Comparison of ENCODE assay signal across 11 cellular contexts in the genomic region with DNA sequence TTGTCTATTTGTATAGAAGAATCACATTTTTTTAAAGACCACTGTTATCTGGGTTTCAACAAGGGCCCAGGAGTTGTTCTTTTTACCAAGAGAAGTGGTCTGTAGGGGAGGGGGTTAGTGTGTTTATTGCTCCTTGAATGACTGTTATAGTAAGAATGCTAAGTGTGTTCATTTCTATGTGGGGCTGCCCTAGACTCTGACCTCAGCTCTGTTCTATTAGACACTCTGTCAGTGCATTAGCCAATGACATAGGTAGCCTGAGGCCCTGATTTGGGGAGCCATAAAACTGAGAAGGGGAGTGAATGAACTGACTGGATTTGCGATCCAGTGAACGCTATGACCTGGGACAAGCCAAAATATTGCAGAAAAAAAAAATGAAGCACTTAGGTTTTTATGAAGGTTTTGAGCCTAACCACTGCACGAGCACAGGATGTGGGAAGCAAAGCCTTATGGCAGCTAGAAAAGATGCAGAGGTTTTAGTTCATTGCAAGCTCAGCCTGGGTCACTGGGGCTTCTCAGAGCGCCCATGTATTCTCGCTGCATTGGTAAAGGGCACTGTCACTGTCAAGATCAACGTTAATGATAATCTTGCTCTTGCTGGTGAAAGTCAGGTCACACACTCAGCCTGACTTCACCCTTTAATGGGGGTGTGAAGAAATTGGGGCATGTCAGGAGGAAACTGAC.
DNase-seq lines count a peak whose midpoint lies in the region; ATAC-seq, FAIRE-seq and TF ChIP-seq lines count a peak whose summit lies in the region.
"Had no signal": no experiment of that assay in that cellular context is flagged by ENCODE, and none has a peak within 500 bp of the region (broad histone marks: within the 10 kb centered on the region; RNA-seq: fewer than 3 reads in every experiment).

No MANE protein-coding gene starts in this region.

- no TSS peak for BruUV-seq in Caco-2 (replicated peaks; lab: Mats Ljungman, UMichigan)

- FAIRE-seq in HTR-8/SVneo (lab: Jason Lieb, UNC): peak; percentile 89

- H3K36me3 Mint-ChIP-seq in Caco-2 (ENCODE audit: insufficient read depth, unreplicated experiment) (no peaks in the 10 kb centered on the region), natural killer cell (no peaks in the 10 kb centered on the region), WTC11 (no peaks in the 10 kb centered on the region)
- H3K36me3 Mint-ChIP-seq in activated T-cell treated with anti-CD3 and anti-CD28 coated beads, Interleukin-2, amount 50 U/mL, for 72 hours (ENCODE audit: insufficient read depth in 2 of 2): no peaks in the 10 kb centered on the region

- no peaks in the 10 kb centered on the region for H3K27me3 ChIP-seq in Caco-2 (replicated peaks; ENCODE audit: control insufficient read depth, insufficient read depth, low read length)
- H3K27me3 ChIP-seq: thyroid gland had no signal

- no peak for TF ChIP-seq CTCF in Caco-2 (IDR thresholded peaks at IDR 0.05; ENCODE audit: insufficient read depth in 1 of 2, low read depth in 1 of 2, low read length in 1 of 2, severe bottlenecking in 1 of 2, unreplicated experiment in 1 of 2)
- TF ChIP-seq CTCF in natural killer cell (IDR thresholded peaks at IDR 0.05): no peak
- TF ChIP-seq CTCF in WTC11 (IDR thresholded peaks at IDR 0.05): no peak

- H3K9me3 Mint-ChIP-seq in Caco-2 (ENCODE audit: unreplicated experiment): no peaks in the 10 kb centered on the region
- no peaks in the 10 kb centered on the region for H3K9me3 Mint-ChIP-seq in activated T-cell treated with anti-CD3 and anti-CD28 coated beads, Interleukin-2, amount 50 U/mL, for 72 hours
- H3K9me3 Mint-ChIP-seq in natural killer cell: no peaks in the 10 kb centered on the region
- no peaks in the 10 kb centered on the region for H3K9me3 Mint-ChIP-seq in WTC11
- H3K9me3 Mint-ChIP-seq: dendritic cell treated with granulocyte-macrophage colony-stimulating factor and Interleukin-4, amounts not matched to agents 40 ng/mL and 50 ng/mL, for 4 days had no signal

- H3K27me3 Mint-ChIP-seq in Caco-2 (ENCODE audit: insufficient read depth, unreplicated experiment): no peaks in the 10 kb centered on the region
- no peaks in the 10 kb centered on the region for H3K27me3 Mint-ChIP-seq in activated T-cell treated with anti-CD3 and anti-CD28 coated beads, Interleukin-2, amount 50 U/mL, for 72 hours (ENCODE audit: low read depth)
- H3K27me3 Mint-ChIP-seq in natural killer cell (ENCODE audit: low read depth in 2 of 2): no peaks in the 10 kb centered on the region
- no peaks in the 10 kb centered on the region for H3K27me3 Mint-ChIP-seq in WTC11 (ENCODE audit: low read depth)
- H3K27me3 Mint-ChIP-seq: dendritic cell treated with granulocyte-macrophage colony-stimulating factor and Interleukin-4, amounts not matched to agents 40 ng/mL and 50 ng/mL, for 4 days had no signal

- ATAC-seq in activated T-cell treated with anti-CD3 and anti-CD28 coated beads, Interleukin-2, amount 50 U/mL, for 72 hours (replicated peaks in 1 of 2): peak; percentile 44 to 45
- ATAC-seq in natural killer cell: peak; percentile 41 to 65 (median 63)
- ATAC-seq in HG02763 (IDR thresholded peaks at IDR 0.05; ENCODE audit: unreplicated experiment): no peak
- no peak for ATAC-seq in WTC11

- H3K9me3 ChIP-seq in Caco-2: no peaks in the 10 kb centered on the region
- H3K9me3 ChIP-seq: thyroid gland had no signal

- no peak overlapping the region for H3K27ac Mint-ChIP-seq in Caco-2 (ENCODE audit: unreplicated experiment)
- no peak overlapping the region for H3K27ac Mint-ChIP-seq in activated T-cell treated with anti-CD3 and anti-CD28 coated beads, Interleukin-2, amount 50 U/mL, for 72 hours
- H3K27ac Mint-ChIP-seq in natural killer cell: no peak overlapping the region
- H3K27ac Mint-ChIP-seq in WTC11: no peak overlapping the region
- H3K27ac Mint-ChIP-seq: dendritic cell treated with granulocyte-macrophage colony-stimulating factor and Interleukin-4, amounts not matched to agents 40 ng/mL and 50 ng/mL, for 4 days had no signal

- H3K4me3 ChIP-seq in Caco-2 (ENCODE audit: low read depth, low read length): no peak overlapping the region
- H3K4me3 ChIP-seq: thyroid gland had no signal

- intact Hi-C loops in Caco-2 (cut with micrococcal nuclease; ENCODE audit: unreplicated experiment) (loop anchor here (5.0 kb wide), 2 partner anchors 52 to 63 kb away; a partner anchor contains a TSS), natural killer cell (cut with micrococcal nuclease) (loop anchor here (1.0 to 2.0 kb wide), 2 partner anchors 16 to 43 kb away; no protein-coding TSS in a partner anchor)

- H3K4me1 Mint-ChIP-seq in Caco-2 (ENCODE audit: low read depth, unreplicated experiment) (peaks cover 8% of the 10 kb centered on the region), natural killer cell (no peaks in the 10 kb centered on the region), WTC11 (no peaks in the 10 kb centered on the region)
- H3K4me1 Mint-ChIP-seq in activated T-cell treated with anti-CD3 and anti-CD28 coated beads, Interleukin-2, amount 50 U/mL, for 72 hours (ENCODE audit: low read depth): peaks cover 27% of the 10 kb centered on the region

- POLR2A ChIA-PET in Caco-2 (lab: Charles Lee): no interaction called here
- POLR2A ChIA-PET in WTC11 (lab: Charles Lee): no interaction called here

- DNase-seq in Caco-2 (peak; percentile 23 to 43), HTR-8/SVneo (ENCODE audit: insufficient read length, low spot score) (peak; percentile 47), natural killer cell (peak; percentile 56), NCI-H2107 (lab: John Stamatoyannopoulos, UW) (no peak), WTC11 (ENCODE audit: low spot score) (no peak), NOMO-1 treated with DMSO at 0.1 percent for 48 hours (lab: John Stamatoyannopoulos, UW; ENCODE audit: unreplicated experiment) (no peak)
- peak; percentile 53 to 60 for DNase-seq in activated T-cell treated with anti-CD3 and anti-CD28 coated beads, Interleukin-2, amount 50 U/mL, for 72 hours
- DNase-seq: NCI-H446 treated with DMSO at 0.1 percent for 48 hours, thyroid gland had no signal

- H3K36me3 ChIP-seq in Caco-2 (ENCODE audit: control insufficient read depth, insufficient read depth, low read length): no peaks in the 10 kb centered on the region; the same call in 1 of the 2 replicates
- H3K36me3 ChIP-seq: thyroid gland had no signal

- peaks cover 18% of the 10 kb centered on the region for H3K4me1 ChIP-seq in Caco-2

- H3K4me3 Mint-ChIP-seq in Caco-2 (ENCODE audit: unreplicated experiment): no peak overlapping the region
- H3K4me3 Mint-ChIP-seq in activated T-cell treated with anti-CD3 and anti-CD28 coated beads, Interleukin-2, amount 50 U/mL, for 72 hours: no peak overlapping the region
- no peak overlapping the region for H3K4me3 Mint-ChIP-seq in natural killer cell
- no peak overlapping the region for H3K4me3 Mint-ChIP-seq in WTC11
- H3K4me3 Mint-ChIP-seq: dendritic cell treated with granulocyte-macrophage colony-stimulating factor and Interleukin-4, amounts not matched to agents 40 ng/mL and 50 ng/mL, for 4 days had no signal

- CTCF ChIA-PET in Caco-2 (lab: Charles Lee) (no interaction called here), WTC11 (lab: Charles Lee) (no interaction called here)

TF ChIP-seq in WTC11, 78 proteins besides CTCF, POLR2A, EP300 and RAD21 (continues in another document):
- TF ChIP-seq GABPB1 (CRISPR knock-in tag; IDR thresholded peaks at IDR 0.05) (no peak), SMAD3 (CRISPR knock-in tag; IDR thresholded peaks at IDR 0.05; ENCODE audit: borderline replicate concordance) (no peak), CREB1 (CRISPR knock-in tag; IDR thresholded peaks at IDR 0.05) (no peak), MXD4 (CRISPR knock-in tag; IDR thresholded peaks at IDR 0.05; ENCODE audit: borderline replicate concordance) (no peak), ZBTB21 (CRISPR knock-in tag; IDR thresholded peaks at IDR 0.05; ENCODE audit: borderline replicate concordance) (no peak), SOX15 (CRISPR knock-in tag; IDR thresholded peaks at IDR 0.05) (no peak), IRF2 (CRISPR knock-in tag; IDR thresholded peaks at IDR 0.05; ENCODE audit: borderline replicate concordance, low read depth) (no peak)
- TF ChIP-seq, protein P1, sequence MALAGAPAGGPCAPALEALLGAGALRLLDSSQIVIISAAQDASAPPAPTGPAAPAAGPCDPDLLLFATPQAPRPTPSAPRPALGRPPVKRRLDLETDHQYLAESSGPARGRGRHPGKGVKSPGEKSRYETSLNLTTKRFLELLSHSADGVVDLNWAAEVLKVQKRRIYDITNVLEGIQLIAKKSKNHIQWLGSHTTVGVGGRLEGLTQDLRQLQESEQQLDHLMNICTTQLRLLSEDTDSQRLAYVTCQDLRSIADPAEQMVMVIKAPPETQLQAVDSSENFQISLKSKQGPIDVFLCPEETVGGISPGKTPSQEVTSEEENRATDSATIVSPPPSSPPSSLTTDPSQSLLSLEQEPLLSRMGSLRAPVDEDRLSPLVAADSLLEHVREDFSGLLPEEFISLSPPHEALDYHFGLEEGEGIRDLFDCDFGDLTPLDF (CRISPR knock-in tag; IDR thresholded peaks at IDR 0.05): no peak
- TF ChIP-seq, protein P2, sequence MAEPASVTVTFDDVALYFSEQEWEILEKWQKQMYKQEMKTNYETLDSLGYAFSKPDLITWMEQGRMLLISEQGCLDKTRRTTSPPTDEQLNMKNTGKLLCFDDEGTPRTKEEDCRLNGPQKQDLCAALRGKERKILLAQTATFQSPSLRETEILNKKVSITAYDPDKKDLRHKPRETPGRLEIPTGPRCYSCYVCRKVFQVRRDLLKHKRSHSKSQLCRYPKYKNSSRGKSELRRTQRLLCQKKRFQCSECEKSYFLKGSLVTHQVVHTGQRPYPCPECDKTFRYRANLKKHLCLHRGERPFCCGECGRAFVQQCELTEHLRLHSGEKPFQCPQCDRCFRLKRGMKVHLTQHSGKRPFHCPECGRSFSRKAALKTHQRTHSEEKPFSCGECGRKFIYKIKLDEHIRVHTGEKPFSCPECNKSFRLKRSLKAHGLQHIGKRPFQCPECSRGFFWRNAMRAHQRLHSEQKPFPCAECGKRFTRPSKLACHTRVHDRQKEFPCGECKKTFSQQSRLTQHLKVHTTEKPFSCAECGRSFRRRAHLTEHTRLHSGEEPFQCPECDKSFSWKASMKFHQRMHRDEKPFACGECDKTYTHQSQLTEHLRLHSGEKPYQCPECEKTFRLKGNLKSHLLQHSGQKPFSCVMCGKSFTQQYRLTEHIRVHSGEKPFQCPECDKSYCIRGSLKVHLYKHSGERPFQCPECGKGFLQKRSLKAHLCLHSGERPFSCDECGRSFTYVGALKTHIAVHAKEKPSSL (CRISPR knock-in tag; conservative IDR thresholded peaks at IDR 0.05): no peak
- TF ChIP-seq, protein P3, sequence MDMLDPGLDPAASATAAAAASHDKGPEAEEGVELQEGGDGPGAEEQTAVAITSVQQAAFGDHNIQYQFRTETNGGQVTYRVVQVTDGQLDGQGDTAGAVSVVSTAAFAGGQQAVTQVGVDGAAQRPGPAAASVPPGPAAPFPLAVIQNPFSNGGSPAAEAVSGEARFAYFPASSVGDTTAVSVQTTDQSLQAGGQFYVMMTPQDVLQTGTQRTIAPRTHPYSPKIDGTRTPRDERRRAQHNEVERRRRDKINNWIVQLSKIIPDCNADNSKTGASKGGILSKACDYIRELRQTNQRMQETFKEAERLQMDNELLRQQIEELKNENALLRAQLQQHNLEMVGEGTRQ (CRISPR knock-in tag; IDR thresholded peaks at IDR 0.05): no peak

Comparison
In these comparisons a context has a peak if more than half of its experiments do, and no peak if none do; other contexts are left out.
1. DNase-seq: peak in Caco-2 (2 of 2), HTR-8/SVneo (single experiment), activated T-cell treated with anti-CD3 and anti-CD28 coated beads, Interleukin-2, amount 50 U/mL, for 72 hours (2 of 2) and natural killer cell (single experiment); none in NCI-H2107 (single experiment), WTC11 (single experiment) and NOMO-1 treated with DMSO at 0.1 percent for 48 hours (single experiment).
2. ATAC-seq: peak in activated T-cell treated with anti-CD3 and anti-CD28 coated beads, Interleukin-2, amount 50 U/mL, for 72 hours (2 of 2) and natural killer cell (3 of 3); none in HG02763 (single experiment) and WTC11 (single experiment).